13 cellular contexts compared by ENCODE assay signal in the genomic region with DNA sequence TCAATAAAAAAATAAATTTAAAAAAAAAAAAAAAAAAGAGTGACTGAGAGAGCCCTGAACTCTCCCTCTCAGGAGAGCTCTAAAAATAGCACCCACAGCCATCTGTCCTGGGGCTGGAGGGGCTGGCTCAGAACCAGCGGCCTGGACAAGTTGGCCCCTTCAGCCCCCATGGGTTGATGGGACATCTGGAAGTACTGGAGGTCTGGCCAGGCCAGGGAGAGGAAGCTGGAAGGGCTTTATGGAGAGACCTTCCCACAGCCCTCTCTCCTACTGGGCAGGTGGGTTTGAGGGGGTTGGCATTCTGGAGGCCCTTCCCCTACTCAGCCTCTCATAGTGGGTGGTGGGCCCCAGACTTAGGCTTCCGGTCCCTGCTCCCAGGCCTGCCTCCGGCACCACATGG.
"Had no signal": no experiment of that assay in that cellular context is flagged by ENCODE, and none has a peak within 500 bp of the region (broad histone marks: within the 10 kb centered on the region; RNA-seq: fewer than 3 reads in every experiment).

No MANE protein-coding gene starts in this region.

- ATAC-seq: activated CD8-positive, alpha-beta T cell treated with anti-CD3 and anti-CD28 coated beads, Interleukin-2, amount 10 ng/mL, durations not matched to agents 7 days and 5 days; gastrocnemius medialis; stimulated activated memory B cell treated with anti-CD40 and anti-IgM and Interleukin-4, amounts not matched to agents 10 μg/mL and 1 μg/mL and 100 μg/mL, for 72 hours had no signal

- H3K27ac ChIP-seq: ascending aorta, gastrocnemius medialis, parathyroid adenoma, transverse colon had no signal

- H2AFZ ChIP-seq: parathyroid adenoma had no signal

- H3K79me2 ChIP-seq: parathyroid adenoma had no signal

- FAIRE-seq: keratinocyte had no signal

- DNase-seq: activated CD4-positive, alpha-beta T cell treated with anti-CD3 and anti-CD28 coated beads for 4 hours; activated CD8-positive, alpha-beta memory T cell treated with anti-CD3 and anti-CD28 coated beads, Interleukin-2, amount 50 U/mL, for 48 hours; activated CD8-positive, alpha-beta T cell treated with anti-CD3 and anti-CD28 coated beads, Interleukin-2, amount 10 ng/mL, durations not matched to agents 7 days and 5 days; activated naive CD4-positive, alpha-beta T cell; gastrocnemius medialis; right cardiac atrium; stimulated activated CD4-positive, alpha-beta T cell treated with anti-CD3 and anti-CD28 coated beads, Interleukin-1b, Interleukin-23, amount 100 ng/mL, for 48 hours; T-helper 9 cell; transverse colon had no signal

- H3K4me3 ChIP-seq: ascending aorta, gastrocnemius medialis, transverse colon had no signal

- H3K9me3 ChIP-seq: ascending aorta, gastrocnemius medialis, transverse colon had no signal

- H3K9ac ChIP-seq: parathyroid adenoma had no signal

- H3K36me3 ChIP-seq: ascending aorta, gastrocnemius medialis, transverse colon had no signal
